27 cellular contexts compared by ENCODE assay signal in the genomic region with DNA sequence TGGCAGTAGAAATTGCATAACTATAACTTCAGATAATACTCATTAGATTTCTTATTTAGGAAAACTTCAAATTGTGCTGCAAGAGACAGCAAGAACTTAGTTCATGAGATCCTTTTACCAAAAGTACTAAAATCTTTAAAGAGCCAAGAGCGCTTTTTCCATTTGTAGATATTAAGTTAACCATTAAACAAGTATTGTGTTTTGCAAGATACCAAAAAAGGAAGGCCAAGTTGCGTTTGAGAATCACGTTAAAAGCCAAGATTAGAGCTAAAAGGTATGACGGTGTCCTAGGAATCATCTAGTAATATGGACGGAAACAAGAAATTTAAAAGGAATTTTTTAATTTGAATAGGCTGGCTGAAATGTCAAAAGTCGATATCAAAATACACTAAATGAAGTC.
DNase-seq lines count a peak whose midpoint lies in the region; ATAC-seq, FAIRE-seq and TF ChIP-seq lines count a peak whose summit lies in the region.
"Had no signal": no experiment of that assay in that cellular context is flagged by ENCODE, and none has a peak within 500 bp of the region (broad histone marks: within the 10 kb centered on the region; RNA-seq: fewer than 3 reads in every experiment).

No MANE protein-coding gene starts in this region.

- intact Hi-C loops in left ventricle myocardium inferior (cut with micrococcal nuclease) (no loop called here), cardiac septum (cut with DNase I) (loop anchor here (10.0 kb wide), 1 partner anchor 468 kb away; a partner anchor contains a TSS)

- no peak overlapping the region for H3K4me2 ChIP-seq in osteoblast (ENCODE audit: insufficient read depth, low read length)
- H3K4me2 ChIP-seq: A549, BLaER1 had no signal

- no peak overlapping the region for H3K4me3 ChIP-seq in left ventricle myocardium inferior
- H3K4me3 ChIP-seq in osteoblast (ENCODE audit: insufficient read depth, low read length) = no peak overlapping the region
- H3K4me3 ChIP-seq: A549, BLaER1, GM12878 had no signal

- H3K4me1 ChIP-seq in left ventricle myocardium inferior (peaks cover 21% of the 10 kb centered on the region), osteoblast (ENCODE audit: insufficient read depth, low read length) (peaks cover 37% of the 10 kb centered on the region)
- H3K4me1 ChIP-seq: BE2C, BLaER1, Caco-2 had no signal

- peak overlapping the region; percentile 5 for H3K27ac ChIP-seq in left ventricle myocardium inferior (replicated peaks)
- H3K27ac ChIP-seq in osteoblast (ENCODE audit: low read depth, low read length) = peak overlapping the region; percentile 3
- H3K27ac ChIP-seq: 22Rv1, BLaER1 had no signal

- peak; percentile 67 for FAIRE-seq in D721Med (lab: Jason Lieb, UNC)
- FAIRE-seq: GM12878, GM12892, GM18507 had no signal

- H3K27me3 ChIP-seq in left ventricle myocardium inferior (ENCODE audit: low read depth) = peaks cover 9% of the 10 kb centered on the region
- H3K27me3 ChIP-seq in osteoblast (ENCODE audit: insufficient read depth, low read length) = no peaks in the 10 kb centered on the region
- H3K27me3 ChIP-seq: BE2C, BLaER1 had no signal

- H3K9me3 ChIP-seq in left ventricle myocardium inferior (replicated peaks) (no peaks in the 10 kb centered on the region), osteoblast (ENCODE audit: low read depth, low read length) (no peaks in the 10 kb centered on the region)
- H3K9me3 ChIP-seq: A549, BE2C, BLaER1, Caco-2 had no signal

- ATAC-seq in left lobe of liver = peak; percentile 60
- ATAC-seq: A549; CD8-positive, alpha-beta T cell; GM12878 had no signal

- no peak overlapping the region for H2AFZ ChIP-seq in osteoblast (ENCODE audit: low read length)

- H3K79me2 ChIP-seq in osteoblast (ENCODE audit: insufficient read depth, low read length) = no peaks in the 10 kb centered on the region

- no peaks in the 10 kb centered on the region for H4K20me1 ChIP-seq in osteoblast (ENCODE audit: insufficient read depth, low read length)
- H4K20me1 ChIP-seq: BLaER1 had no signal

- no peak for DNase-seq in left ventricle myocardium inferior
- DNase-seq in cardiac septum (ENCODE audit: low spot score) = no peak
- DNase-seq in D721Med (ENCODE audit: insufficient read length, low spot score) = no peak
- no peak for DNase-seq in left lobe of liver (ENCODE audit: low spot score)
- DNase-seq in osteoblast (ENCODE audit: insufficient read length, low spot score, missing footprints) = no peak
- DNase-seq in activated CD4-positive, CD25-positive, alpha-beta regulatory T cell treated with anti-CD3 and anti-CD28 coated beads, Interleukin-2, amount 50 U/mL, for 72 hours = no peak
- DNase-seq in inferior parietal cortex (ENCODE audit: extremely low spot score) = no peak
- no peak for DNase-seq in AG20443 (ENCODE audit: low spot score)
- DNase-seq: BE2C; C1 segment of cervical spinal cord; Caco-2; Calu3; CD4-positive, alpha-beta T cell; CD8-positive, alpha-beta T cell; DMS 273 treated with DMSO at 0.1 percent for 48 hours; DMS153; DMS53; DMS79; DND-41; EL; GDM1 had no signal

- TF ChIP-seq CTCF in left ventricle myocardium inferior (IDR thresholded peaks at IDR 0.05; ENCODE audit: borderline replicate concordance) (no peak), D721Med (IDR thresholded peaks at IDR 0.05; ENCODE audit: insufficient read depth, missing control alignments) (no peak), osteoblast (IDR thresholded peaks at IDR 0.05; ENCODE audit: extremely low read depth, low read depth, low read length) (no peak)

- no peaks in the 10 kb centered on the region for H3K36me3 ChIP-seq in left ventricle myocardium inferior
- no peaks in the 10 kb centered on the region for H3K36me3 ChIP-seq in osteoblast (ENCODE audit: insufficient read depth, low read length)
- H3K36me3 ChIP-seq: BE2C, BLaER1 had no signal
